ENCODE assay signal across 11 cellular contexts in the genomic region with DNA sequence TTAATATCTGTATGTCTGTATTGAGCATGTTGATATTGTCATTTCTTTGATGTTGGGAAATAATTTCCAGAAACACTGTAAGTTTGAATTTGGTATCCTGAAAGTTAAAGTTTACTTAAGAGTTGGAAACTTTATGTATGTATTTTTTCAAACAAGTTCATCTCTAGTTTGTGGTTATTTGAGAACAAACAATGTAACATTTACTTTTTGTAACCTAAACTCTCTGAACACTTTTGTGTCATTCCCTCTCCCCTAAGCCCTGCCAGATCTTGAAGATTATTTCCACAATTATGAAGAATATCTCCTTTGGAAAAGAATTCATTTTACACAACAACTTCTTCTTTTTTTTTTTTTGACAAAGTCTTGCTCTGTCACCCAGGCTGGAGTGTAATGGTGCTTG. TPM values are rescaled to one million over a fixed set of nuclear protein-coding genes. Genes with fewer than 3 reads are reported as not detected.
"Had no signal": no experiment of that assay in that cellular context is flagged by ENCODE, and none has a peak within 500 bp of the region (broad histone marks: within the 10 kb centered on the region; RNA-seq: fewer than 3 reads in every experiment).

No MANE protein-coding gene starts in this region.

- H3K4me1 ChIP-seq: HAP-1 had no signal

- H3K4me3 ChIP-seq: GM23248, GM23338, HAP-1 had no signal

- H3K9me3 ChIP-seq: HAP-1 had no signal

- H3K27ac ChIP-seq: GM23248 had no signal

- FAIRE-seq: H1, H54 had no signal

- DNase-seq: GM23248, GOT3, H7, H9, HCEC 1CT, HFFc6 had no signal

- ATAC-seq: GM23338, HCT116 had no signal

- H3K36me3 ChIP-seq: HAP-1 had no signal

- H3K4me2 ChIP-seq: GM23338 had no signal

- H3K9ac ChIP-seq: GM23248 had no signal

- H2AFZ ChIP-seq: GM23248, GM23338 had no signal

RNA-seq across cellular contexts. Expression of a gene that starts 24.9 kb away (rescaled TPM):
- total RNA-seq: GM23248, H1, H7, H9, HFFc6 had no signal
- polyA plus RNA-seq: GM23248, GM23338, H1 had no signal
